17 cellular contexts compared by ENCODE assay signal in genomic region chr20:61861054-61861841, GRCh38.
"Had no signal": no experiment of that assay in that cellular context is flagged by ENCODE, and none has a peak within 500 bp of the region (broad histone marks: within the 10 kb centered on the region; RNA-seq: fewer than 3 reads in every experiment).

No MANE protein-coding gene starts in this region.

- H3K4me1 Mint-ChIP-seq: brain; stimulated activated effector memory CD8-positive, alpha-beta T cell treated with anti-CD3 and anti-CD28 coated beads, Interleukin-12 subunit alpha, Interleukin-12 subunit beta, amount 100 ng/mL, for 72 hours had no signal

- H3K4me3 Mint-ChIP-seq: brain; stimulated activated effector memory CD8-positive, alpha-beta T cell treated with anti-CD3 and anti-CD28 coated beads, Interleukin-12 subunit alpha, Interleukin-12 subunit beta, amount 100 ng/mL, for 72 hours had no signal

- H3K36me3 Mint-ChIP-seq: activated naive CD4-positive, alpha-beta T cell treated with anti-CD3 and anti-CD28 coated beads, Interleukin-2, amount 50 U/mL, for 72 hours; brain; stimulated activated effector memory CD8-positive, alpha-beta T cell treated with anti-CD3 and anti-CD28 coated beads, Interleukin-12 subunit alpha, Interleukin-12 subunit beta, amount 100 ng/mL, for 72 hours had no signal

- DNase-seq: activated CD4-positive, alpha-beta T cell treated with anti-CD3 and anti-CD28 coated beads, Interleukin-2, amount 50 U/mL, for 48 hours; activated gamma-delta T cell; activated T-cell treated with anti-CD3 and anti-CD28 coated beads, Interleukin-2, amount 50 U/mL, for 48 hours; central memory CD4-positive, alpha-beta T cell; effector CD8-positive, alpha-beta T cell; esophagus squamous epithelium; hypothalamus; kidney glomerular epithelial cell; mesenchymal stem cell; thyroid gland; uterus had no signal

- H3K27me3 ChIP-seq: pancreas, thyroid gland, uterus had no signal

- H3K27ac Mint-ChIP-seq: stimulated activated effector memory CD8-positive, alpha-beta T cell treated with anti-CD3 and anti-CD28 coated beads, Interleukin-12 subunit alpha, Interleukin-12 subunit beta, amount 100 ng/mL, for 72 hours had no signal

- H3K27ac ChIP-seq: coronary artery, esophagus squamous epithelium, pancreas, thyroid gland, uterus, VCaP had no signal

- H3K9me3 ChIP-seq: esophagus squamous epithelium, pancreas, thyroid gland, uterus had no signal

- H3K36me3 ChIP-seq: esophagus squamous epithelium, pancreas, thyroid gland, uterus had no signal

- H3K27me3 Mint-ChIP-seq: brain had no signal

- H3K4me1 ChIP-seq: esophagus squamous epithelium, pancreas, thyroid gland, uterus had no signal

- H3K4me3 ChIP-seq: coronary artery, esophagus squamous epithelium, pancreas, thyroid gland, uterus had no signal

- ATAC-seq: activated naive CD4-positive, alpha-beta T cell treated with anti-CD3 and anti-CD28 coated beads, Interleukin-2, amount 50 U/mL, for 72 hours; pancreas; stimulated activated effector memory CD8-positive, alpha-beta T cell treated with anti-CD3 and anti-CD28 coated beads, Interleukin-12 subunit alpha, Interleukin-12 subunit beta, amount 100 ng/mL, for 72 hours had no signal
